18 cellular contexts compared by ENCODE assay signal in the genomic region with DNA sequence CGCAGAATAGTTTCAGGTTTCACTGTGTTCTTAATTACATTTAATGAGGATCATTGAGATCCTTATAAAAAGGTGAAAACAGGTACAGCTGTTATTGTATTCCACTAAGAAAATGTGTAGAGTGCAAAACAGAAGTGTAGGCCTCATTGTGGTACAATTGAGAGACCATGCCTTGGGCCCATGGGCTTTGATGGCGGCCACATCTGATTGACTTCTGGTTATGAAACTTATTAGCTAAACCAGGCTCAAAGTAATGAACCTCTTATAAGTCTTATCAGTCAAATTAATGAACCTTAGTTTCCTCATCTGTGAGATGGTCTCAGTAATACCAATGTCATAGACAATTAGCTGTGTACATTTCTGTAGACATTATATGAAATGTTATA.
"Had no signal": no experiment of that assay in that cellular context is flagged by ENCODE, and none has a peak within 500 bp of the region (broad histone marks: within the 10 kb centered on the region; RNA-seq: fewer than 3 reads in every experiment).

No MANE protein-coding gene starts in this region.

- H3K9me3 Mint-ChIP-seq: activated naive CD4-positive, alpha-beta T cell treated with anti-CD3 and anti-CD28 coated beads, Interleukin-2, amount 50 U/mL, for 24 hours; neural crest cell had no signal

- H3K4me3 Mint-ChIP-seq: activated CD4-positive, alpha-beta memory T cell treated with anti-CD3 and anti-CD28 coated beads, Interleukin-2, amount 10 ng/mL, durations not matched to agents 7 days and 5 days; activated naive CD4-positive, alpha-beta T cell treated with anti-CD3 and anti-CD28 coated beads, Interleukin-2, amount 50 U/mL, for 24 hours; neural crest cell; WTC11 had no signal

- H3K9me3 ChIP-seq: adrenal gland, left lung, stomach, testis had no signal

- H3K27me3 Mint-ChIP-seq: activated naive CD4-positive, alpha-beta T cell treated with anti-CD3 and anti-CD28 coated beads, Interleukin-2, amount 50 U/mL, for 24 hours had no signal

- H3K27me3 ChIP-seq: adrenal gland, left lung, spleen, stomach, testis had no signal

- FAIRE-seq: endometrium, keratinocyte had no signal

- H3K36me3 ChIP-seq: adrenal gland, left lung, spleen, stomach had no signal

- DNase-seq: activated CD4-positive, alpha-beta memory T cell treated with anti-CD3 and anti-CD28 coated beads, Interleukin-2, amount 10 ng/mL, durations not matched to agents 7 days and 5 days; activated CD4-positive, alpha-beta T cell treated with anti-CD3 and anti-CD28 coated beads for 4 hours; activated CD8-positive, alpha-beta memory T cell treated with anti-CD3 and anti-CD28 coated beads, Interleukin-2, amount 50 U/mL, for 4 hours; activated effector memory CD4-positive, alpha-beta T cell treated with anti-CD3 and anti-CD28 coated beads, Interleukin-2, amount 50 U/mL, for 16 hours; activated T-cell treated with anti-CD3 and anti-CD28 coated beads, Interleukin-2, amount 50 U/mL, for 48 hours; left lung; spleen; stimulated activated CD4-positive, alpha-beta T cell treated with anti-CD3 and anti-CD28 coated beads, Interleukin-2, amount 100 ng/mL, for 24 hours; stomach; T-helper 2 cell had no signal

- H3K36me3 Mint-ChIP-seq: activated naive CD4-positive, alpha-beta T cell treated with anti-CD3 and anti-CD28 coated beads, Interleukin-2, amount 50 U/mL, for 24 hours; WTC11 had no signal

- H3K27ac Mint-ChIP-seq: activated CD4-positive, alpha-beta memory T cell treated with anti-CD3 and anti-CD28 coated beads, Interleukin-2, amount 10 ng/mL, durations not matched to agents 7 days and 5 days; activated naive CD4-positive, alpha-beta T cell treated with anti-CD3 and anti-CD28 coated beads, Interleukin-2, amount 50 U/mL, for 24 hours; WTC11 had no signal

- ATAC-seq: esophagus mucosa, left lung, WTC11 had no signal

- H3K27ac ChIP-seq: adrenal gland, left lung, spleen, stomach had no signal

- H3K4me3 ChIP-seq: adrenal gland, left lung, spleen, stomach, testis had no signal
